24 cellular contexts compared by ENCODE assay signal in genomic region chr11:58606930-58607714, GRCh38. TPM values are rescaled to one million over a fixed set of nuclear protein-coding genes. Genes with fewer than 3 reads are reported as not detected.
DNase-seq lines count a peak whose midpoint lies in the region; ATAC-seq and TF ChIP-seq lines count a peak whose summit lies in the region.
"Had no signal": no experiment of that assay in that cellular context is flagged by ENCODE, and none has a peak within 500 bp of the region (broad histone marks: within the 10 kb centered on the region; RNA-seq: fewer than 3 reads in every experiment).

No MANE protein-coding gene starts in this region.

- DNase-seq in CD4-positive, alpha-beta T cell = no peak
- no peak for DNase-seq in CD8-positive, alpha-beta memory T cell
- DNase-seq in naive thymus-derived CD4-positive, alpha-beta T cell = no peak
- DNase-seq in T-helper 9 cell = no peak
- no peak for DNase-seq in NCI-H1092 (lab: John Stamatoyannopoulos, UW)
- DNase-seq in colonic mucosa = no peak
- DNase-seq: effector CD4-positive, alpha-beta T cell; foreskin fibroblast; GDM1; heart left ventricle; Karpas-422; MV-4-11; naive B cell; NCI-H1694 treated with DMSO at 0.1 percent for 48 hours; NCI-H526; ovary; Peyer's patch; SIG-M5; stimulated activated CD4-positive, alpha-beta T cell treated with anti-CD3 and anti-CD28 coated beads, Interleukin-4, amount 100 ng/mL, for 1 hour; stimulated activated naive CD8-positive, alpha-beta T cell treated with anti-CD3 and anti-CD28 coated beads, Interleukin-15, amount 100 ng/mL, for 72 hours; SW 1271; thyroid gland had no signal

- no peak overlapping the region for H3K9ac ChIP-seq in colonic mucosa (ENCODE audit: low read depth in 2 of 2, low read length in 2 of 2)

- H3K4me1 ChIP-seq in CD8-positive, alpha-beta memory T cell (ENCODE audit: insufficient read depth, low read length) = peaks cover 24% of the 10 kb centered on the region
- peaks cover 0 to 8% of the 10 kb centered on the region in 2 donors for H3K4me1 ChIP-seq in naive thymus-derived CD4-positive, alpha-beta T cell (ENCODE audit: control insufficient read depth in 2 of 2, insufficient read depth in 2 of 2, low read length in 2 of 2)
- no peaks in the 10 kb centered on the region for H3K4me1 ChIP-seq in colonic mucosa
- H3K4me1 ChIP-seq: thyroid gland had no signal

- TF ChIP-seq CTCF in CD4-positive, alpha-beta T cell (IDR thresholded peaks at IDR 0.05) = no peak
- TF ChIP-seq CTCF in colonic mucosa (IDR thresholded peaks at IDR 0.05) = no peak

- H3K36me3 Mint-ChIP-seq in CD4-positive, alpha-beta T cell (ENCODE audit: low read depth) = peaks cover 64% of the 10 kb centered on the region
- peaks cover 11 to 55% (median 19%) of the 10 kb centered on the region in 3 donors for H3K36me3 Mint-ChIP-seq in CD8-positive, alpha-beta memory T cell
- peaks cover 86% of the 10 kb centered on the region for H3K36me3 Mint-ChIP-seq in activated T-helper 17 cell treated with anti-CD3 and anti-CD28 coated beads, Interleukin-2, amount 50 U/mL, for 72 hours (ENCODE audit: low read depth)
- peaks cover 9 to 58% (median 34%) of the 10 kb centered on the region in 5 donors for H3K36me3 Mint-ChIP-seq in naive thymus-derived CD4-positive, alpha-beta T cell

- H3K9me3 Mint-ChIP-seq in CD4-positive, alpha-beta T cell = no peaks in the 10 kb centered on the region
- no peaks in the 10 kb centered on the region for H3K9me3 Mint-ChIP-seq in CD8-positive, alpha-beta memory T cell
- no peaks in the 10 kb centered on the region for H3K9me3 Mint-ChIP-seq in activated T-helper 17 cell treated with anti-CD3 and anti-CD28 coated beads, Interleukin-2, amount 50 U/mL, for 72 hours
- H3K9me3 Mint-ChIP-seq in naive thymus-derived CD4-positive, alpha-beta T cell = no peaks in the 10 kb centered on the region
- H3K9me3 Mint-ChIP-seq: brain; stimulated activated naive CD8-positive, alpha-beta T cell treated with anti-CD3 and anti-CD28 coated beads, Interleukin-15, amount 100 ng/mL, for 72 hours had no signal

- H3K4me1 Mint-ChIP-seq in CD4-positive, alpha-beta T cell (ENCODE audit: low read depth) = peaks cover 69% of the 10 kb centered on the region
- H3K4me1 Mint-ChIP-seq in CD8-positive, alpha-beta memory T cell = peaks cover 55 to 74% (median 66%) of the 10 kb centered on the region in 3 donors
- peaks cover 48% of the 10 kb centered on the region for H3K4me1 Mint-ChIP-seq in activated T-helper 17 cell treated with anti-CD3 and anti-CD28 coated beads, Interleukin-2, amount 50 U/mL, for 72 hours
- H3K4me1 Mint-ChIP-seq in naive thymus-derived CD4-positive, alpha-beta T cell = peaks cover 39 to 70% (median 65%) of the 10 kb centered on the region in 7 donors

- H3K4me3 ChIP-seq in CD8-positive, alpha-beta memory T cell (ENCODE audit: low read length) = no peak overlapping the region
- no peak overlapping the region for H3K4me3 ChIP-seq in naive thymus-derived CD4-positive, alpha-beta T cell (ENCODE audit: low read length)
- H3K4me3 ChIP-seq in colonic mucosa = no peak overlapping the region
- H3K4me3 ChIP-seq: heart left ventricle, ovary, Peyer's patch, thyroid gland had no signal

- H3K4me3 Mint-ChIP-seq in CD4-positive, alpha-beta T cell = no peak overlapping the region
- no peak overlapping the region for H3K4me3 Mint-ChIP-seq in CD8-positive, alpha-beta memory T cell
- H3K4me3 Mint-ChIP-seq in activated T-helper 17 cell treated with anti-CD3 and anti-CD28 coated beads, Interleukin-2, amount 50 U/mL, for 72 hours = peak overlapping the region; percentile 21
- peak overlapping the region in 2 of 10 donors; percentile 9 to 40 for H3K4me3 Mint-ChIP-seq in naive thymus-derived CD4-positive, alpha-beta T cell
- H3K4me3 Mint-ChIP-seq: brain had no signal

- peaks cover 24% of the 10 kb centered on the region for H3K36me3 ChIP-seq in CD8-positive, alpha-beta memory T cell (ENCODE audit: insufficient read depth, low read length)
- peaks cover 9 to 29% (median 24%) of the 10 kb centered on the region in 3 experiments for H3K36me3 ChIP-seq in naive thymus-derived CD4-positive, alpha-beta T cell (ENCODE audit: control insufficient read depth in 2 of 3, insufficient read depth in 3 of 3, low read length in 3 of 3)
- peaks cover 6% of the 10 kb centered on the region for H3K36me3 ChIP-seq in colonic mucosa
- H3K36me3 ChIP-seq: ovary had no signal

- POLR2A ChIA-PET in CD4-positive, alpha-beta T cell (lab: Charles Lee) = interaction anchor here (0.9 kb wide), 1 partner anchor 31 kb away, joined by 4 read pairs; the partner anchor contains the start of gene LPXN
- POLR2A ChIA-PET in CD8-positive, alpha-beta memory T cell (lab: Charles Lee) = interaction anchor here (1.2 kb wide), 1 partner anchor 9 kb away, joined by 3 read pairs; no protein-coding TSS in a partner anchor
- POLR2A ChIA-PET in naive thymus-derived CD4-positive, alpha-beta T cell (lab: Charles Lee) = interaction anchor here (1.0 kb wide), 1 partner anchor 40 kb away, joined by 3 read pairs; no protein-coding TSS in a partner anchor

- no peaks in the 10 kb centered on the region for H3K27me3 ChIP-seq in CD4-positive, alpha-beta T cell (ENCODE audit: control insufficient read depth, insufficient read depth, low read length)
- H3K27me3 ChIP-seq in CD8-positive, alpha-beta memory T cell (ENCODE audit: insufficient read depth, low read length, poor library complexity, severe bottlenecking) = no peaks in the 10 kb centered on the region
- H3K27me3 ChIP-seq in naive thymus-derived CD4-positive, alpha-beta T cell (ENCODE audit: control insufficient read depth in 2 of 2, insufficient read depth in 2 of 2, low read length in 2 of 2) = no peaks in the 10 kb centered on the region
- no peaks in the 10 kb centered on the region for H3K27me3 ChIP-seq in colonic mucosa
- H3K27me3 ChIP-seq: heart left ventricle, ovary, Peyer's patch, thyroid gland had no signal

- H3K27ac Mint-ChIP-seq in CD4-positive, alpha-beta T cell = peak overlapping the region; percentile 2
- peak overlapping the region in 6 of 8 donors; percentile 14 to 85 (median 44) for H3K27ac Mint-ChIP-seq in CD8-positive, alpha-beta memory T cell
- H3K27ac Mint-ChIP-seq in activated T-helper 17 cell treated with anti-CD3 and anti-CD28 coated beads, Interleukin-2, amount 50 U/mL, for 72 hours = peak overlapping the region; percentile 38
- peak overlapping the region in 5 of 9 donors; percentile 9 to 79 (median 39) for H3K27ac Mint-ChIP-seq in naive thymus-derived CD4-positive, alpha-beta T cell

- ATAC-seq in CD4-positive, alpha-beta T cell (ENCODE audit: poor library complexity) = no peak
- no peak for ATAC-seq in activated T-helper 17 cell treated with anti-CD3 and anti-CD28 coated beads, Interleukin-2, amount 50 U/mL, for 72 hours (replicated peaks)
- ATAC-seq in naive thymus-derived CD4-positive, alpha-beta T cell = no peak
- ATAC-seq: heart left ventricle; stimulated activated naive CD8-positive, alpha-beta T cell treated with anti-CD3 and anti-CD28 coated beads, Interleukin-15, amount 100 ng/mL, for 72 hours had no signal

- intact Hi-C loops in CD4-positive, alpha-beta T cell (cut with DNase I, micrococcal nuclease) = loop anchor here in 1 of 2 experiments (5.0 kb wide), 1 partner anchor 35 kb away; no protein-coding TSS in a partner anchor
- intact Hi-C loops in naive thymus-derived CD4-positive, alpha-beta T cell (cut with micrococcal nuclease) = no loop called here
- intact Hi-C loops in colonic mucosa (cut with DNase I) = no loop called here

- no peaks in the 10 kb centered on the region for H3K27me3 Mint-ChIP-seq in CD4-positive, alpha-beta T cell
- H3K27me3 Mint-ChIP-seq in CD8-positive, alpha-beta memory T cell = no peaks in the 10 kb centered on the region
- H3K27me3 Mint-ChIP-seq in activated T-helper 17 cell treated with anti-CD3 and anti-CD28 coated beads, Interleukin-2, amount 50 U/mL, for 72 hours = no peaks in the 10 kb centered on the region
- no peaks in the 10 kb centered on the region for H3K27me3 Mint-ChIP-seq in naive thymus-derived CD4-positive, alpha-beta T cell
- H3K27me3 Mint-ChIP-seq: brain; naive B cell; stimulated activated naive CD8-positive, alpha-beta T cell treated with anti-CD3 and anti-CD28 coated beads, Interleukin-15, amount 100 ng/mL, for 72 hours had no signal

- H3K9me3 ChIP-seq in CD4-positive, alpha-beta T cell (ENCODE audit: control insufficient read depth, low read length) = no peaks in the 10 kb centered on the region
- no peaks in the 10 kb centered on the region for H3K9me3 ChIP-seq in CD8-positive, alpha-beta memory T cell (ENCODE audit: low read length)
- H3K9me3 ChIP-seq in naive thymus-derived CD4-positive, alpha-beta T cell (ENCODE audit: control insufficient read depth in 2 of 3, low read length in 3 of 3) = no peaks in the 10 kb centered on the region
- no peaks in the 10 kb centered on the region for H3K9me3 ChIP-seq in colonic mucosa
- H3K9me3 ChIP-seq: heart left ventricle, ovary, Peyer's patch, thyroid gland had no signal

- CTCF ChIA-PET in CD4-positive, alpha-beta T cell (lab: Charles Lee) = interaction anchor here (1.2 to 4.0 kb wide), 3 partner anchors 30 to 39 kb away, joined by 3 to 17 read pairs (median 5); partner anchors contain the start of gene LPXN
- CTCF ChIA-PET in CD8-positive, alpha-beta memory T cell (lab: Charles Lee) = interaction anchor here (1.5 to 7.8 kb wide), 2 partner anchors 22 to 39 kb away, joined by 5 to 27 read pairs; no protein-coding TSS in a partner anchor
- CTCF ChIA-PET in naive thymus-derived CD4-positive, alpha-beta T cell (lab: Charles Lee) = interaction anchor here (0.6 to 0.7 kb wide), 2 partner anchors 40 to 210 kb away, joined by 3 read pairs; no protein-coding TSS in a partner anchor

- no peak overlapping the region for H3K27ac ChIP-seq in CD4-positive, alpha-beta T cell (ENCODE audit: low read depth, low read length)
- H3K27ac ChIP-seq in CD8-positive, alpha-beta memory T cell (ENCODE audit: low read depth, low read length) = no peak overlapping the region
- H3K27ac ChIP-seq in naive thymus-derived CD4-positive, alpha-beta T cell (ENCODE audit: low read depth, low read length) = no peak overlapping the region
- H3K27ac ChIP-seq in colonic mucosa = no peak overlapping the region
- H3K27ac ChIP-seq: heart left ventricle, ovary, Peyer's patch, thyroid gland had no signal

RNA-seq across cellular contexts. Expression of gene CNTF, which starts 15.3 kb away (rescaled TPM):
- 1 to 10 TPM; 3.1 to 3.9 TPM for total RNA-seq in CD4-positive, alpha-beta T cell
- total RNA-seq in CD8-positive, alpha-beta memory T cell = 1 to 10 TPM; 2.9 to 3.4 TPM
- polyA plus RNA-seq in CD8-positive, alpha-beta memory T cell = not detected
- total RNA-seq in activated T-helper 17 cell treated with anti-CD3 and anti-CD28 coated beads, Interleukin-2, amount 50 U/mL, for 72 hours = 1 to 10 TPM; 4.1 to 5.5 TPM
- 1 to 10 TPM; 2.9 to 4.9 (median 4.0) TPM for total RNA-seq in naive thymus-derived CD4-positive, alpha-beta T cell
- polyA plus RNA-seq in naive thymus-derived CD4-positive, alpha-beta T cell = under 1 TPM in 1 of 2 donors, not detected in 1; 0.10 TPM
- total RNA-seq in colonic mucosa = 1 to 10 TPM; 1.8 to 2.1 TPM

RNA-seq across cellular contexts. Expression of gene ZFP91, which starts 28.3 kb away (rescaled TPM):
- total RNA-seq in CD4-positive, alpha-beta T cell = 10 to 100 TPM; 46.5 to 46.7 TPM
- total RNA-seq in CD8-positive, alpha-beta memory T cell = 10 to 100 TPM; 61.0 to 61.7 TPM
- polyA plus RNA-seq in CD8-positive, alpha-beta memory T cell = 6.9 TPM
- total RNA-seq in activated T-helper 17 cell treated with anti-CD3 and anti-CD28 coated beads, Interleukin-2, amount 50 U/mL, for 72 hours = 10 to 100 TPM; 45.7 to 47.4 TPM
- total RNA-seq in naive thymus-derived CD4-positive, alpha-beta T cell = 10 to 100 TPM; 36.9 to 53.8 (median 40.9) TPM
- 1 to 10 TPM; 6.5 to 7.2 TPM for polyA plus RNA-seq in naive thymus-derived CD4-positive, alpha-beta T cell
- total RNA-seq in colonic mucosa = 10 to 100 TPM; 60.9 to 92.0 TPM

RNA-seq across cellular contexts. Expression of gene LPXN, which starts 31.5 kb away (rescaled TPM):
- total RNA-seq in CD4-positive, alpha-beta T cell = 10 to 100 TPM; 35.5 to 36.3 TPM
- total RNA-seq in CD8-positive, alpha-beta memory T cell = 100 to 1,000 TPM; 168 to 175 TPM
- polyA plus RNA-seq in CD8-positive, alpha-beta memory T cell = 264 TPM
- total RNA-seq in activated T-helper 17 cell treated with anti-CD3 and anti-CD28 coated beads, Interleukin-2, amount 50 U/mL, for 72 hours = 100 to 1,000 TPM; 234 to 320 TPM
- 100 to 1,000 TPM in 3 of 5 experiments, 10 to 100 TPM in 2; 58.2 to 147 (median 142) TPM for total RNA-seq in naive thymus-derived CD4-positive, alpha-beta T cell
- polyA plus RNA-seq in naive thymus-derived CD4-positive, alpha-beta T cell = 100 to 1,000 TPM; 169 to 215 TPM
- 1 to 10 TPM; 7.8 to 10.0 TPM for total RNA-seq in colonic mucosa
